35 cellular contexts compared by ENCODE assay signal in the genomic region with DNA sequence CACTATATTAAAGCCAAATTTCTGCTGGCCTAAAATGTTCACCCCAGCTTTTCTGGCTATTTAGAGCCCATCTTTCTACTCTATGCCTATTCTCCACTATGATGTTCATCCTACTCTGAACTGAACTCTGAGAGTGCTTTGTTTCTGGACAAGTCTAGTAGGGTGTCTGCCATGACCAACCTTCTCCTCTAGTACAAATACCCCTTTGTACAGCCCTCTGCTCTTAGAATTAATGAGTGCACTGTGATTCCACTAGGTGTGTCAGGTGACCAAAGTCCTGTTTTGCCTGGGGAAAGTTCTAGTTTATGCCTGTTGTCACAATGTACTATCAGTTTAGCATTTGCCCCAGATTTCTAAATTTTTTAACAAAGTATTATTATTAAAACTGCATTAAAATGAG.
"Had no signal": no experiment of that assay in that cellular context is flagged by ENCODE, and none has a peak within 500 bp of the region (broad histone marks: within the 10 kb centered on the region; RNA-seq: fewer than 3 reads in every experiment).

No MANE protein-coding gene starts in this region.

- H3K27me3 ChIP-seq: adrenal gland, body of pancreas, brain microvascular endothelial cell, breast epithelium had no signal

- ATAC-seq: activated CD4-positive, alpha-beta T cell treated with anti-CD3 and anti-CD28 coated beads for 36 hours; activated CD4-positive, CD25-positive, alpha-beta regulatory T cell treated with anti-CD3 and anti-CD28 coated beads, Interleukin-2, amount 50 U/mL, for 24 hours; activated CD8-positive, alpha-beta memory T cell treated with anti-CD3 and anti-CD28 coated beads, Interleukin-2, amount 10 ng/mL, durations not matched to agents 7 days and 5 days; activated CD8-positive, alpha-beta T cell treated with anti-CD3 and anti-CD28 coated beads, Interleukin-2, amount 10 ng/mL, durations not matched to agents 7 days and 5 days; activated naive CD4-positive, alpha-beta T cell treated with anti-CD3 and anti-CD28 coated beads, Interleukin-2, amount 50 U/mL, for 72 hours; activated T-cell treated with anti-CD3 and anti-CD28 coated beads, Interleukin-2, amount 50 U/mL, for 4 hours; activated T-cell treated with anti-CD3 and anti-CD28 coated beads, Interleukin-2, amount 50 U/mL, for 72 hours; activated T-helper 17 cell treated with anti-CD3 and anti-CD28 coated beads, Interleukin-2, amount 50 U/mL, for 72 hours; body of pancreas; WTC11 had no signal

- DNase-seq: activated CD4-positive, alpha-beta memory T cell treated with anti-CD3 and anti-CD28 coated beads, Interleukin-2, amount 10 ng/mL, durations not matched to agents 7 days and 5 days; activated CD4-positive, alpha-beta T cell treated with anti-CD3 and anti-CD28 coated beads for 1 hour; activated CD4-positive, alpha-beta T cell treated with anti-CD3 and anti-CD28 coated beads for 36 hours; activated CD4-positive, alpha-beta T cell treated with anti-CD3 and anti-CD28 coated beads for 48 hours; activated CD4-positive, alpha-beta T cell treated with anti-CD3 and anti-CD28 coated beads, Interleukin-2, amount 10 ng/mL, durations not matched to agents 7 days and 5 days; activated CD4-positive, alpha-beta T cell treated with anti-CD3 and anti-CD28 coated beads, Interleukin-2, amount 50 U/mL, for 48 hours; activated CD4-positive, CD25-positive, alpha-beta regulatory T cell; activated CD8-positive, alpha-beta memory T cell treated with anti-CD3 and anti-CD28 coated beads for 24 hours; activated CD8-positive, alpha-beta memory T cell treated with anti-CD3 and anti-CD28 coated beads, Interleukin-2, amount 10 ng/mL, durations not matched to agents 7 days and 5 days; activated CD8-positive, alpha-beta memory T cell treated with anti-CD3 and anti-CD28 coated beads, Interleukin-2, amount 50 U/mL, for 48 hours; activated CD8-positive, alpha-beta T cell treated with anti-CD3 and anti-CD28 coated beads, Interleukin-2, amount 10 ng/mL, durations not matched to agents 7 days and 5 days; activated effector memory CD4-positive, alpha-beta T cell treated with anti-CD3 and anti-CD28 coated beads, Interleukin-2, amount 50 U/mL, for 16 hours; activated gamma-delta T cell treated with Interleukin-2 at 50 U/mL for 16 hours; activated naive CD4-positive, alpha-beta T cell; activated naive CD4-positive, alpha-beta T cell treated with anti-CD3 and anti-CD28 coated beads for 36 hours; activated naive CD4-positive, alpha-beta T cell treated with anti-CD3 and anti-CD28 coated beads, Interleukin-2, amount 50 U/mL, for 16 hours; activated naive CD8-positive, alpha-beta T cell treated with anti-CD3 and anti-CD28 coated beads for 36 hours; activated T-cell treated with anti-CD3 and anti-CD28 coated beads, Interleukin-2, amount 50 U/mL, for 4 hours; activated T-cell treated with anti-CD3 and anti-CD28 coated beads, Interleukin-2, amount 50 U/mL, for 72 hours; adrenal gland; amniotic stem cell; aorta; body of pancreas; brain microvascular endothelial cell; central memory CD4-positive, alpha-beta T cell; T-helper 2 cell; T-helper 9 cell; WERI-Rb-1 had no signal

- H3K36me3 ChIP-seq: adrenal gland, brain microvascular endothelial cell, breast epithelium, WERI-Rb-1 had no signal

- H3K4me3 ChIP-seq: adrenal gland, body of pancreas, breast epithelium had no signal

- H3K9me3 ChIP-seq: adrenal gland, body of pancreas, breast epithelium had no signal

- H3K4me1 ChIP-seq: adrenal gland, body of pancreas, breast epithelium had no signal

- FAIRE-seq: astrocyte, TTC549 had no signal

- H3K27ac ChIP-seq: adrenal gland, body of pancreas, brain microvascular endothelial cell, breast epithelium, WERI-Rb-1 had no signal
